9 cellular contexts compared by ENCODE assay signal in the genomic region with DNA sequence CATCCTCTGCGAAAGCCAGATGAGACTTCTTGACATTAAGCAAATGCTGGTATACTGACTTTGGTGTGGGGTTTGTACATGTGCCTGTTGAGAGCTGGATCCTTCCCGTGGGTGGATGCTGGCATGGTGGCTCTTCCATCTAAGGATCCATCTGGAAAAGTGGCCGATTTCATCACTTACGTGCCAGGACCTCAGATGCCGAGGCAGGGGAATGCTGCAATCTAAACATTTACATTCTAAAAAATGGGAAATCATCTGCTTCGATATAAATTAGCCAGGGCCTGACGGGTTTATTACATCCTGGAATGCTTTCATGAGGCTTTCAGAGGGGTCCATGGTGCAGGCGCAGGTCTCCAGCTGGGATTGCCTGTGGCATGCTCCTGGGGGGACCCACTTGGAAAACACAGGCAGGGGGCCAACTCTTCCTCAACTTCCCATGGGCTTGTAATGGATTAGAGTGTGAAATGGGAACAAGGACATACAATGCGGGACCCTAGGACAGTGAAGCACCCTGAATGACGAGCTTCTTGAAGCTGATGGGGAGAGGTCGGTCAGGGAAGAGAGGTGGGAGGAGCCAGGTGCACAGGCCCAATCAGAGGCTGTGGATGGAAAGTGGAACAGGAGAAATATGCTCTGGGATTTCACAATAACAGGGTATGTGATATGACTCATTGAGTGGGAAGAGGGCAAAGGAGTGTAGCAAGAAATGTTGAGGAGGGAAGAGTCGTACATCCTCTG.
DNase-seq lines count a peak whose midpoint lies in the region; TF ChIP-seq lines count a peak whose summit lies in the region.
"Had no signal": no experiment of that assay in that cellular context is flagged by ENCODE, and none has a peak within 500 bp of the region (broad histone marks: within the 10 kb centered on the region; RNA-seq: fewer than 3 reads in every experiment).

No MANE protein-coding gene starts in this region.

- H3K4me1 Mint-ChIP-seq in Calu3 (ENCODE audit: low read depth, unreplicated experiment) = peaks cover 56% of the 10 kb centered on the region
- H3K4me1 Mint-ChIP-seq: activated naive CD4-positive, alpha-beta T cell treated with anti-CD3 and anti-CD28 coated beads, Interleukin-2, amount 10 ng/mL, durations not matched to agents 7 days and 5 days had no signal

- TF ChIP-seq POLR2A in prostate gland (IDR thresholded peaks at IDR 0.05) (no peak), tibial nerve (IDR thresholded peaks at IDR 0.05) (no peak)

- no TSS peak for BruUV-seq in Calu3 (replicated peaks; lab: Mats Ljungman, UMichigan)

- H3K4me3 Mint-ChIP-seq in Calu3 (ENCODE audit: low read depth, unreplicated experiment) = peak overlapping the region; percentile 24
- H3K4me3 Mint-ChIP-seq: activated naive CD4-positive, alpha-beta T cell treated with anti-CD3 and anti-CD28 coated beads, Interleukin-2, amount 10 ng/mL, durations not matched to agents 7 days and 5 days had no signal

- no peak for TF ChIP-seq EP300 in tibial nerve (IDR thresholded peaks at IDR 0.05)

- DNase-seq in Calu3 (peak; percentile 72), NOMO-1 treated with DMSO at 0.1 percent for 48 hours (lab: John Stamatoyannopoulos, UW; ENCODE audit: unreplicated experiment) (peak; percentile 60), epithelial cell of esophagus (ENCODE audit: low read depth) (peak; percentile 94), osteoblast (ENCODE audit: insufficient read length, low spot score, missing footprints) (peak; percentile 97), prostate gland (ENCODE audit: low spot score) (no peak), tibial nerve (ENCODE audit: low spot score in 2 of 2) (no peak), KG1 (lab: John Stamatoyannopoulos, UW) (no peak), NCI-H774 (lab: John Stamatoyannopoulos, UW) (no peak)
- DNase-seq: activated naive CD4-positive, alpha-beta T cell treated with anti-CD3 and anti-CD28 coated beads, Interleukin-2, amount 10 ng/mL, durations not matched to agents 7 days and 5 days had no signal

- no peaks in the 10 kb centered on the region for H3K9me3 Mint-ChIP-seq in Calu3 (ENCODE audit: low read depth, unreplicated experiment)
- H3K9me3 Mint-ChIP-seq: activated naive CD4-positive, alpha-beta T cell treated with anti-CD3 and anti-CD28 coated beads, Interleukin-2, amount 10 ng/mL, durations not matched to agents 7 days and 5 days had no signal

- H3K4me3 ChIP-seq in epithelial cell of esophagus (ENCODE audit: low read length) (no peak overlapping the region), osteoblast (ENCODE audit: insufficient read depth, low read length) (peak overlapping the region; percentile 34), prostate gland (no peak overlapping the region), tibial nerve (no peak overlapping the region)

- intact Hi-C loops in Calu3 (cut with micrococcal nuclease; ENCODE audit: unreplicated experiment) (no loop called here), prostate gland (cut with DNase I) (no loop called here)

- TF ChIP-seq CTCF in Calu3 (IDR thresholded peaks at IDR 0.05; ENCODE audit: unreplicated experiment) = no peak
- TF ChIP-seq CTCF in epithelial cell of esophagus (IDR thresholded peaks at IDR 0.05; ENCODE audit: insufficient read depth, low read depth, low read length, missing control alignments) = no peak
- no peak for TF ChIP-seq CTCF in osteoblast (IDR thresholded peaks at IDR 0.05; ENCODE audit: extremely low read depth, low read depth, low read length)
- no peak for TF ChIP-seq CTCF in prostate gland (IDR thresholded peaks at IDR 0.05)
- no peak for TF ChIP-seq CTCF in tibial nerve (IDR thresholded peaks at IDR 0.05)

- H3K27me3 ChIP-seq in osteoblast (ENCODE audit: insufficient read depth, low read length) = no peaks in the 10 kb centered on the region
- no peaks in the 10 kb centered on the region for H3K27me3 ChIP-seq in prostate gland (replicated peaks; ENCODE audit: insufficient read depth)
- H3K27me3 ChIP-seq in tibial nerve = no peaks in the 10 kb centered on the region

- no peaks in the 10 kb centered on the region for H4K20me1 ChIP-seq in osteoblast (ENCODE audit: insufficient read depth, low read length)

- CTCF ChIA-PET in Calu3 (lab: Charles Lee) = no interaction called here

- H3K4me2 ChIP-seq in osteoblast (ENCODE audit: insufficient read depth, low read length) = peak overlapping the region; percentile 66

- no peaks in the 10 kb centered on the region for H3K27me3 Mint-ChIP-seq in Calu3 (ENCODE audit: unreplicated experiment)

- 63% methylated on average over 12 of the region's 12 CpGs for whole genome bisulfite sequencing in prostate gland
- WGBS in tibial nerve, 2 donors = 61 to 62% methylated on average over 12 of the region's 12 CpGs

- H3K4me1 ChIP-seq in osteoblast (ENCODE audit: insufficient read depth, low read length) (peaks cover 34% of the 10 kb centered on the region), prostate gland (replicated peaks) (no peaks in the 10 kb centered on the region), tibial nerve (no peaks in the 10 kb centered on the region)

- peaks cover 18% of the 10 kb centered on the region for H3K36me3 Mint-ChIP-seq in Calu3 (ENCODE audit: insufficient read depth, unreplicated experiment)
- H3K36me3 Mint-ChIP-seq: activated naive CD4-positive, alpha-beta T cell treated with anti-CD3 and anti-CD28 coated beads, Interleukin-2, amount 10 ng/mL, durations not matched to agents 7 days and 5 days had no signal

- H3K36me3 ChIP-seq in osteoblast (ENCODE audit: insufficient read depth, low read length) (no peaks in the 10 kb centered on the region), prostate gland (no peaks in the 10 kb centered on the region), tibial nerve (no peaks in the 10 kb centered on the region)

- H3K27ac ChIP-seq in osteoblast (ENCODE audit: low read depth, low read length) (peak overlapping the region; percentile 90), prostate gland (no peak overlapping the region), tibial nerve (no peak overlapping the region)

- H3K79me2 ChIP-seq in osteoblast (ENCODE audit: insufficient read depth, low read length) = no peaks in the 10 kb centered on the region

- peak overlapping the region; percentile 61 for H2AFZ ChIP-seq in osteoblast (ENCODE audit: low read length)

- H3K9me3 ChIP-seq in osteoblast (ENCODE audit: low read depth, low read length) (no peaks in the 10 kb centered on the region), prostate gland (no peaks in the 10 kb centered on the region), tibial nerve (no peaks in the 10 kb centered on the region)

- peak overlapping the region; percentile 86 for H3K27ac Mint-ChIP-seq in Calu3 (ENCODE audit: unreplicated experiment)
- H3K27ac Mint-ChIP-seq: activated naive CD4-positive, alpha-beta T cell treated with anti-CD3 and anti-CD28 coated beads, Interleukin-2, amount 10 ng/mL, durations not matched to agents 7 days and 5 days had no signal

Comparison
In these comparisons a context has a peak if more than half of its experiments do, and no peak if none do; other contexts are left out.
1. DNase-seq: peak in Calu3 (single experiment), NOMO-1 treated with DMSO at 0.1 percent for 48 hours (single experiment), epithelial cell of esophagus (single experiment) and osteoblast (single experiment); none in prostate gland (single experiment), tibial nerve (0 of 2), KG1 (single experiment) and NCI-H774 (single experiment).